8 cellular contexts compared by ENCODE assay signal in genomic region chr12:111529424-111530368, GRCh38.
DNase-seq lines count a peak whose midpoint lies in the region; ATAC-seq and TF ChIP-seq lines count a peak whose summit lies in the region.

No MANE protein-coding gene starts in this region.

- peaks cover 48% of the 10 kb centered on the region for H3K36me3 ChIP-seq in GM23248 (ENCODE audit: low read depth)

- no peaks in the 10 kb centered on the region for H3K9me2 ChIP-seq in GM23248 (ENCODE audit: insufficient read depth)

- no peaks in the 10 kb centered on the region for H3K4me1 ChIP-seq in GM23248 (ENCODE audit: insufficient read depth)

- DNase-seq in AG10803 (ENCODE audit: low read depth), result peak; percentile 58
- peak; percentile 72 for DNase-seq in GM23248
- peak; percentile 11 for DNase-seq in NCI-H526 treated with DMSO at 0.1 percent for 48 hours (lab: John Stamatoyannopoulos, UW)
- peak; percentile 52 for DNase-seq in activated CD4-positive, alpha-beta T cell treated with anti-CD3 and anti-CD28 coated beads, Interleukin-2, amount 50 U/mL, for 1 hour
- DNase-seq in effector CD4-positive, alpha-beta T cell, result peak; percentile 41
- DNase-seq in mesothelial cell of epicardium (ENCODE audit: low spot score in 2 of 2, unreplicated experiment in 2 of 2), result peak in 1 of 2 experiments; percentile 47
- peak; percentile 11 to 18 for DNase-seq in stimulated activated CD8-positive, alpha-beta memory T cell treated with anti-CD3 and anti-CD28 coated beads, Interleukin-4, amount 100 ng/mL, for 1 hour (ENCODE audit: low read depth in 2 of 2, low spot score in 1 of 2)

- H4K20me1 ChIP-seq in GM23248 (ENCODE audit: insufficient read depth), result no peaks in the 10 kb centered on the region

- no peak overlapping the region for H3K9ac ChIP-seq in GM23248

- peaks cover 21% of the 10 kb centered on the region for H3F3A ChIP-seq in GM23248 (ENCODE audit: insufficient read depth)

- H3K27ac ChIP-seq in GM23248, result no peak overlapping the region

- H2AFZ ChIP-seq in GM23248, result no peak overlapping the region

- in situ Hi-C loops in GM23248 (cut with MboI), result no loop called here

- peaks cover 95% of the 10 kb centered on the region for H3K79me2 ChIP-seq in GM23248 (ENCODE audit: insufficient read depth)

- H3K27me3 ChIP-seq in GM23248 (replicated peaks; ENCODE audit: insufficient read depth), result no peaks in the 10 kb centered on the region

- H3K36me3 Mint-ChIP-seq in mesothelial cell of epicardium, result peaks cover 27% of the 10 kb centered on the region

- ATAC-seq in GM21528 (IDR thresholded peaks at IDR 0.05; ENCODE audit: low FRiP score, unreplicated experiment), result no peak

- H3K9me3 ChIP-seq in GM23248 (ENCODE audit: low read depth), result no peaks in the 10 kb centered on the region

- H3K27ac Mint-ChIP-seq in mesothelial cell of epicardium, result peak overlapping the region; percentile 3

- no peaks in the 10 kb centered on the region for H3K9me3 Mint-ChIP-seq in mesothelial cell of epicardium

- H3K27me3 Mint-ChIP-seq in mesothelial cell of epicardium (ENCODE audit: low read depth), result no peaks in the 10 kb centered on the region

- no peak overlapping the region for H3K4me2 ChIP-seq in GM23248 (ENCODE audit: unreplicated experiment)

- WGBS in GM23248 (ENCODE audit: low coverage in 1 of 2, low lambda C conversion rate in 2 of 2, missing lambda C conversion rate in 2 of 2), 2 experiments, result 59 to 60% methylated on average over 8 of the region's 8 CpGs

- H3K4me1 Mint-ChIP-seq in mesothelial cell of epicardium, result no peaks in the 10 kb centered on the region

- H3K4me3 Mint-ChIP-seq in mesothelial cell of epicardium, result no peak overlapping the region

- no peak overlapping the region for H3K4me3 ChIP-seq in AG10803 (ENCODE audit: low read length)
- H3K4me3 ChIP-seq in GM23248, result no peak overlapping the region

- TF ChIP-seq CTCF in AG10803 (conservative IDR thresholded peaks at IDR 0.05; ENCODE audit: low read length) (peak; percentile 78), mesothelial cell of epicardium (IDR thresholded peaks at IDR 0.05; ENCODE audit: unreplicated experiment) (peak; percentile 53)
